1 cellular context compared by ENCODE assay signal in the genomic region with DNA sequence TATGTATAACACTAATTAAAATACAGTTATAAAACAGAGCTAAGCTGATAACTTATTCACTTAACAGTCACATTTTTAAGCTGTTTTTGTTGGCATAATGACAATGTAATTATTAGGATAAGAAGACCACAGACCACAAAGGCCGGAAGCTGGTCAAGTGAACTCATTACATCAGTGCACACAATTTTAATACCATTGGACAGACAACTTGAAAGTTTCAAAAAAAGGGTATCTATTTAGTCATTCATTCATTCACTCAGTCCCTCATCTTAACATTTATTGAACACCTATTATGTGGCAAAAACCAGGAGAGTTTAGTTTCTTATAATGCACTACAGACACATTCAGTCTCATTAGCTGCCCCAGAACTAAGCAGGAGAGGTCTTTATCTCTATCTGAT.
TF ChIP-seq lines count a peak whose summit lies in the region.

No MANE protein-coding gene starts in this region.

TF ChIP-seq in GM12878, 131 proteins besides CTCF, POLR2A, EP300 and RAD21 (continued from another document):
- TF ChIP-seq CEBPZ (IDR thresholded peaks at IDR 0.05; ENCODE audit: low read depth, low read length): no peak
- no peak for TF ChIP-seq NKRF (conservative IDR thresholded peaks at IDR 0.05)
- no peak for TF ChIP-seq ASH2L (IDR thresholded peaks at IDR 0.05; ENCODE audit: borderline replicate concordance, low read depth)
- TF ChIP-seq TCF12 (IDR thresholded peaks at IDR 0.05; ENCODE audit: low read depth, low read length): no peak
- no peak for TF ChIP-seq CHD4 (IDR thresholded peaks at IDR 0.05)
- TF ChIP-seq GATAD2B (conservative IDR thresholded peaks at IDR 0.05; ENCODE audit: low read depth): no peak
- TF ChIP-seq ZNF384 (IDR thresholded peaks at IDR 0.05; ENCODE audit: borderline replicate concordance, low read depth, low read length): no peak
- no peak for TF ChIP-seq ZBTB4 (CRISPR knock-in tag; IDR thresholded peaks at IDR 0.05)
- no peak for TF ChIP-seq SUZ12 (IDR thresholded peaks at IDR 0.05; ENCODE audit: unreplicated experiment)
- no peak for TF ChIP-seq FOS (IDR thresholded peaks at IDR 0.05; ENCODE audit: borderline replicate concordance, extremely low read depth, insufficient read length)
- no peak for TF ChIP-seq ZNF592 (IDR thresholded peaks at IDR 0.05)
- no peak for TF ChIP-seq MYB (IDR thresholded peaks at IDR 0.05; ENCODE audit: borderline replicate concordance, low read depth, low read length)
- no peak for TF ChIP-seq PKNOX1 (IDR thresholded peaks at IDR 0.05)
- TF ChIP-seq EED (IDR thresholded peaks at IDR 0.05; ENCODE audit: low read depth): no peak
- TF ChIP-seq CHD2 (IDR thresholded peaks at IDR 0.05; ENCODE audit: borderline replicate concordance, low read depth, low read length): no peak
- TF ChIP-seq ZBTB33 (IDR thresholded peaks at IDR 0.05): no peak
- TF ChIP-seq NR2C1 (IDR thresholded peaks at IDR 0.05): no peak
- TF ChIP-seq MTA3 (IDR thresholded peaks at IDR 0.05; ENCODE audit: borderline replicate concordance, low read length): no peak
